In the genomic region with DNA sequence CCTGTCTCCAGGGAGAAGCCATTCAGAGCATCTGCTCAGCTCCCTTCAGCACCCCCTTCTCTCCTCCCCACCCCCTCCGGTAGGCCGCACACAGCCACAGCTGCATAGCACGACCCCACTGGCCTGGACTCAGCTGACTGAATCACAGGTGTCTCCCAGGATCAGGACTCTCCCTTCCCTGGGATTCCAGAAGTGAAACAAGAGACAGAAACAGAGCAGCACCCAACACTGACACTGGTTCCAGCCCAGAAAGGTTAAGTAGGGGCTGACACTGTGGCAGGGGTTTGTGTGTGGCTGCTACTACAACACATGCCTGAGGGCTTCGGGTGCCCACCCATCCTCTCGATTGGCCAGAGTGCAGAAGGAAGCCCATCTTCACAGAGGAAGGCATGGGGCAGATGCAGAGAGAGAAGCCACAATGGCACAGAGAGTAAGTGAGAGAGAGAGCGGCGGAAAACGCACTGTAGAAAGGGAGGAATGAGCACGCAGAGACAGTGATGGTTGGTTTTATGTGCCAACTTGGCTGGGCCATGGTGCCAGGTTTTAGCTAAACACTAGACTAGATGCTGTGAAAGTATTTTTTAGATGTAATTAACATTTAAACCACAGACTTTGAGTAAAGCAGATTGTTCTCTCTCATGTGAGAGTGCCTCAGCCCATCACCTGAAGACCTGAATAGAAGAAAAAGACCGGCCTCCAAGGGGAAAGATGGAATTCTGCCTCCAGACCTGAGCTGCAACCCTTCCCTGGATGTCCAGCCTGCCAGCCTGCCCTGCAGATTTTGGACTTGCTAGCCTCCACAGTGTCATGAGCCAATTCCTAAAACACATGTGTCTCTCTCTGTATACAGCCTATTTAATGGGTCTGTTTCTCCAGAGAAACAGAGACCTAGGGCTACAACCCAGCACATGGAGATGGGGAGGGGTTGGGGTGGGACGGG, we compare ENCODE assay signal across 17 cellular contexts.
A peak's percentile ranks its signal among the peaks of the same experiment; 100 is the strongest.
DNase-seq lines count a peak whose midpoint lies in the region; ATAC-seq, FAIRE-seq and TF ChIP-seq lines count a peak whose summit lies in the region.
"Had no signal": no experiment of that assay in that cellular context is flagged by ENCODE, and none has a peak within 500 bp of the region (broad histone marks: within the 10 kb centered on the region; RNA-seq: fewer than 3 reads in every experiment).

No MANE protein-coding gene starts in this region.

- no peaks in the 10 kb centered on the region for H3K9me3 Mint-ChIP-seq in endodermal cell
- H3K9me3 Mint-ChIP-seq: CD8-positive, alpha-beta memory T cell had no signal

- H3K4me1 ChIP-seq in heart right ventricle (peaks cover 10 to 71% (median 50%) of the 10 kb centered on the region in 9 donors), endodermal cell (ENCODE audit: control insufficient read depth, insufficient read depth, low read length) (peaks cover 11% of the 10 kb centered on the region), rectal smooth muscle tissue (ENCODE audit: control insufficient read depth, insufficient read depth, low read length) (peaks cover 25% of the 10 kb centered on the region), vagina (peaks cover 13% of the 10 kb centered on the region), HepG2 (ENCODE audit: insufficient read depth, low read length) (peaks cover 37% of the 10 kb centered on the region)

- BruUV-seq in HepG2 (replicated peaks; lab: Mats Ljungman, UMichigan), result no TSS peak

- TF ChIP-seq POLR2A in vagina (IDR thresholded peaks at IDR 0.05) (no peak), HepG2 (IDR thresholded peaks at IDR 0.05; ENCODE audit: insufficient read depth in 1 of 2, low read depth in 2 of 2, low read length in 2 of 2) (no peak)

- TF ChIP-seq RAD21 in HepG2 (CRISPR knock-in tag; IDR thresholded peaks at IDR 0.05), result no peak

- no peak for DNase-seq in left ventricle myocardium superior
- DNase-seq in heart right ventricle, result no peak
- DNase-seq in endodermal cell, result peak; percentile 17
- DNase-seq in vagina (ENCODE audit: extremely low spot score in 2 of 2), result peak; percentile 61 to 62
- DNase-seq in NAMALWA (ENCODE audit: low spot score), result no peak
- DNase-seq in HepG2 (ENCODE audit: low spot score), result no peak
- DNase-seq in NOMO-1 treated with dmso at 0.1 percent for 144 hours (lab: John Stamatoyannopoulos, UW; ENCODE audit: unreplicated experiment), result no peak
- DNase-seq: 8988T; CD8-positive, alpha-beta memory T cell; DMS 273 treated with DMSO at 0.1 percent for 48 hours; KG1; NCI-H1092 treated with DMSO at 0.1 percent for 48 hours; NCI-H1694 treated with DMSO at 0.1 percent for 48 hours; NCI-H446 had no signal

- H3K27ac Mint-ChIP-seq in endodermal cell, result no peak overlapping the region
- H3K27ac Mint-ChIP-seq: CD8-positive, alpha-beta memory T cell had no signal

- WGBS in heart right ventricle, 2 donors, result 82 to 85% methylated on average over 11 of the region's 11 CpGs
- WGBS in endodermal cell (ENCODE audit: insufficient coverage in 1 of 2, insufficient read length in 1 of 2), 2 experiments, result 90% methylated on average over 7 to 11 of the region's 11 CpGs
- 73% methylated on average over 8 of the region's 11 CpGs for WGBS in HepG2 (ENCODE audit: low lambda C conversion rate)

- H3K4me1 Mint-ChIP-seq in endodermal cell, result peaks cover 28% of the 10 kb centered on the region

- no peak overlapping the region for H3K4me2 ChIP-seq in HepG2 (ENCODE audit: low read depth, low read length)
- H3K4me2 ChIP-seq: BLaER1 had no signal

- H3K4me3 ChIP-seq in heart right ventricle (no peak overlapping the region), endodermal cell (ENCODE audit: low read length) (no peak overlapping the region), rectal smooth muscle tissue (ENCODE audit: low read length) (no peak overlapping the region), vagina (no peak overlapping the region), HepG2 (replicated peaks in 1 of 3; ENCODE audit: insufficient read depth in 1 of 3, low read depth in 2 of 3, low read length in 3 of 3) (no peak overlapping the region)
- H3K4me3 ChIP-seq: BLaER1 had no signal

- in situ Hi-C loops in HepG2 (cut with HindIII; ENCODE audit: extremely low pct_ligation_motif_present, low pct_unique_long_range_greater_than_20kb), result loop anchor here (5.0 to 25.0 kb wide), 2 partner anchors 208 to 538 kb away; no protein-coding TSS in a partner anchor

- H3K27ac ChIP-seq in heart right ventricle, result no peak overlapping the region
- H3K27ac ChIP-seq in endodermal cell (ENCODE audit: low read depth, low read length), result no peak overlapping the region
- H3K27ac ChIP-seq in rectal smooth muscle tissue (ENCODE audit: low read depth, low read length), result peak overlapping the region; percentile 46
- no peak overlapping the region for H3K27ac ChIP-seq in vagina
- H3K27ac ChIP-seq in HepG2 (ENCODE audit: extremely low read length, insufficient read depth, low read length), result no peak overlapping the region
- H3K27ac ChIP-seq: BLaER1, HL-60 had no signal

- H3K27me3 Mint-ChIP-seq in endodermal cell (ENCODE audit: insufficient read depth), result no peaks in the 10 kb centered on the region

- no peak overlapping the region for H2AFZ ChIP-seq in HepG2 (ENCODE audit: low read length)

- peaks cover 38% of the 10 kb centered on the region for H3K36me3 Mint-ChIP-seq in endodermal cell (ENCODE audit: low read depth)
- H3K36me3 Mint-ChIP-seq: CD8-positive, alpha-beta memory T cell had no signal

- H3K4me3 Mint-ChIP-seq in endodermal cell, result no peak overlapping the region
- H3K4me3 Mint-ChIP-seq: CD8-positive, alpha-beta memory T cell had no signal

- CTCF ChIA-PET in HepG2 (lab: Yijun Ruan, JAX; ENCODE audit: low intra/inter-chr PET ratio, low total read pairs), result no interaction called here

- TF ChIP-seq EP300 in HepG2 (IDR thresholded peaks at IDR 0.05; ENCODE audit: low read depth in 2 of 2, low read length in 2 of 2) (no peak), HepG2 (CRISPR knock-in tag; IDR thresholded peaks at IDR 0.05; ENCODE audit: borderline replicate concordance) (no peak)

- no peaks in the 10 kb centered on the region for H3K27me3 ChIP-seq in heart right ventricle
- no peaks in the 10 kb centered on the region for H3K27me3 ChIP-seq in endodermal cell (ENCODE audit: control insufficient read depth, insufficient read depth, low read length, poor library complexity, severe bottlenecking)
- H3K27me3 ChIP-seq in rectal smooth muscle tissue (ENCODE audit: control insufficient read depth, insufficient read depth, low read length), result no peaks in the 10 kb centered on the region
- H3K27me3 ChIP-seq in vagina, result no peaks in the 10 kb centered on the region
- no peaks in the 10 kb centered on the region for H3K27me3 ChIP-seq in HepG2 (ENCODE audit: control insufficient read depth in 1 of 2, insufficient read depth in 2 of 2, low read length in 2 of 2)
- H3K27me3 ChIP-seq: BLaER1 had no signal

- TF ChIP-seq CTCF in heart right ventricle (IDR thresholded peaks at IDR 0.05) (no peak), endodermal cell (conservative IDR thresholded peaks at IDR 0.05) (no peak), vagina (IDR thresholded peaks at IDR 0.05) (no peak), HepG2 (CRISPR knock-in tag; IDR thresholded peaks at IDR 0.05) (no peak)

- H4K20me1 ChIP-seq in HepG2 (ENCODE audit: insufficient read depth, low read length), result no peaks in the 10 kb centered on the region

- intact Hi-C loops in left ventricle myocardium superior (cut with micrococcal nuclease), result loop anchor here (5.0 kb wide), 1 partner anchor 208 kb away; no protein-coding TSS in a partner anchor
- intact Hi-C loops in heart right ventricle (cut with DNase I), result loop anchor here in 8 of 10 donors (5.0 to 10.0 kb wide), 6 partner anchors 33 to 1407 kb away; no protein-coding TSS in a partner anchor
- intact Hi-C loops in vagina (cut with DNase I), result no loop called here
- intact Hi-C loops in HepG2 (cut with micrococcal nuclease; ENCODE audit: unreplicated experiment), result loop anchor here (5.0 kb wide), 2 partner anchors 58 to 113 kb away; no protein-coding TSS in a partner anchor

- ATAC-seq in left ventricle myocardium superior (peak; percentile 11), heart right ventricle (no peak), HepG2 (no peak)

- H3K9ac ChIP-seq in endodermal cell (ENCODE audit: extremely low read depth, low read length, poor library complexity, severe bottlenecking) (no peak overlapping the region), rectal smooth muscle tissue (ENCODE audit: low read length) (no peak overlapping the region), HepG2 (ENCODE audit: insufficient read depth, low read depth, low read length) (no peak overlapping the region)
- H3K9ac ChIP-seq: BLaER1 had no signal

- H3K9me3 ChIP-seq in heart right ventricle, result peaks cover 0 to 5% (median 0%) of the 10 kb centered on the region in 11 donors
- no peaks in the 10 kb centered on the region for H3K9me3 ChIP-seq in endodermal cell (ENCODE audit: control insufficient read depth, low read length)
- no peaks in the 10 kb centered on the region for H3K9me3 ChIP-seq in vagina
- no peaks in the 10 kb centered on the region for H3K9me3 ChIP-seq in HepG2 (ENCODE audit: low read length)

- peaks cover 0 to 43% (median 14%) of the 10 kb centered on the region in 9 donors for H3K36me3 ChIP-seq in heart right ventricle
- H3K36me3 ChIP-seq in endodermal cell (ENCODE audit: control insufficient read depth, insufficient read depth, low read length), result peaks cover 51% of the 10 kb centered on the region
- H3K36me3 ChIP-seq in rectal smooth muscle tissue (ENCODE audit: control insufficient read depth, insufficient read depth, low read length), result peaks cover 4% of the 10 kb centered on the region
- peaks cover 0 to 13% of the 10 kb centered on the region in 2 donors for H3K36me3 ChIP-seq in vagina
- no peaks in the 10 kb centered on the region for H3K36me3 ChIP-seq in HepG2 (replicated peaks in 1 of 2; ENCODE audit: control insufficient read depth in 1 of 2, insufficient read depth in 2 of 2, low read length in 2 of 2)

- H3K79me2 ChIP-seq in HepG2 (ENCODE audit: insufficient read depth, low read length), result no peaks in the 10 kb centered on the region

- FAIRE-seq in HepG2 (lab: Jason Lieb, UNC), result no peak

- POLR2A ChIA-PET in HepG2 (lab: Yijun Ruan, JAX), result no interaction called here

TF ChIP-seq in HepG2, 621 proteins besides CTCF, POLR2A, EP300 and RAD21 (continues in another document):
- no peak for TF ChIP-seq RNF2 (conservative IDR thresholded peaks at IDR 0.05; ENCODE audit: low read depth)
- TF ChIP-seq PHB2 (IDR thresholded peaks at IDR 0.05; ENCODE audit: partially characterized antibody), result no peak
- no peak for TF ChIP-seq SPEN (CRISPR knock-in tag; IDR thresholded peaks at IDR 0.05; ENCODE audit: low read depth)

Comparison
In these comparisons a context has a peak if more than half of its experiments do, and no peak if none do; other contexts are left out.
1. DNase-seq: peak in endodermal cell (single experiment) and vagina (2 of 2); none in left ventricle myocardium superior (single experiment), heart right ventricle (0 of 2), NAMALWA (single experiment), HepG2 (single experiment) and NOMO-1 treated with dmso at 0.1 percent for 144 hours (single experiment).